In genomic region chr15:58734859-58735258, GRCh38 we compare ENCODE assay signal across 22 cellular contexts. TPM values are rescaled to one million over a fixed set of nuclear protein-coding genes. Genes with fewer than 3 reads are reported as not detected.
DNase-seq lines count a peak whose midpoint lies in the region; ATAC-seq and TF ChIP-seq lines count a peak whose summit lies in the region.
"Had no signal": no experiment of that assay in that cellular context is flagged by ENCODE, and none has a peak within 500 bp of the region (broad histone marks: within the 10 kb centered on the region; RNA-seq: fewer than 3 reads in every experiment).

No MANE protein-coding gene starts in this region.

- H3K4me1 ChIP-seq in cardiac muscle cell (ENCODE audit: low read depth) (peaks cover 21% of the 10 kb centered on the region), mesendoderm (ENCODE audit: control insufficient read depth, low read depth, low read length) (peaks cover 5% of the 10 kb centered on the region), tibial nerve (peaks cover 0 to 75% (median 16%) of the 10 kb centered on the region in 4 donors)
- H3K4me1 ChIP-seq: prostate gland, SJCRH30 had no signal

- no peak overlapping the region for H3K4me3 ChIP-seq in cardiac muscle cell
- H3K4me3 ChIP-seq in mesendoderm (ENCODE audit: low read length): no peak overlapping the region
- no peak overlapping the region for H3K4me3 ChIP-seq in tibial nerve
- H3K4me3 ChIP-seq: prostate gland, SJCRH30 had no signal

- intact Hi-C loops in left ventricle myocardium superior (cut with micrococcal nuclease): no loop called here

- no peak for TF ChIP-seq CTCF in cardiac muscle cell (IDR thresholded peaks at IDR 0.05; ENCODE audit: low read depth, low read length)
- TF ChIP-seq CTCF in tibial nerve (IDR thresholded peaks at IDR 0.05): no peak

- no peak overlapping the region for H3K9ac ChIP-seq in mesendoderm (ENCODE audit: low read length)

- H3K36me3 ChIP-seq in cardiac muscle cell (no peaks in the 10 kb centered on the region), mesendoderm (ENCODE audit: control insufficient read depth, insufficient read depth, low read length) (no peaks in the 10 kb centered on the region), tibial nerve (no peaks in the 10 kb centered on the region)
- H3K36me3 ChIP-seq: prostate gland had no signal

- no peaks in the 10 kb centered on the region for H3K9me3 ChIP-seq in cardiac muscle cell (ENCODE audit: low read depth)
- H3K9me3 ChIP-seq in tibial nerve: no peaks in the 10 kb centered on the region
- H3K9me3 ChIP-seq: prostate gland, SJCRH30 had no signal

- H2BK15ac ChIP-seq in mesendoderm (replicated peaks; ENCODE audit: low read depth): no peak overlapping the region

- H4K5ac ChIP-seq in mesendoderm (ENCODE audit: low read length): no peak overlapping the region

- H3K23ac ChIP-seq in mesendoderm (ENCODE audit: low read length): no peak overlapping the region

- no peak for DNase-seq in cardiac muscle cell (ENCODE audit: low read depth in 1 of 2, low spot score in 1 of 2)
- no peak for DNase-seq in left ventricle myocardium superior
- peak; percentile 65 for DNase-seq in mesendoderm
- DNase-seq in T1000 (lab: John Stamatoyannopoulos, UW): no peak
- no peak for DNase-seq in tibial nerve (ENCODE audit: low spot score in 2 of 2)
- DNase-seq in NCI-H2227 treated with DMSO at 0.1 percent for 48 hours (lab: John Stamatoyannopoulos, UW): no peak
- DNase-seq in superior temporal gyrus (ENCODE audit: extremely low spot score): no peak
- DNase-seq: activated CD4-positive, alpha-beta T cell treated with anti-CD3 and anti-CD28 coated beads for 4 hours; activated naive CD4-positive, alpha-beta T cell treated with anti-CD3 and anti-CD28 coated beads, Interleukin-2, amount 50 U/mL, for 16 hours; activated T-cell treated with anti-CD3 and anti-CD28 coated beads, Interleukin-2, amount 50 U/mL, for 48 hours; cerebellar nuclear complex; EL; erythroblast; islet precursor cell; Karpas-422; NCI-H1048; NCI-H1930; SJCRH30; stimulated activated naive B cell treated with anti-CD40 and anti-IgM and Interleukin-4, amounts not matched to agents 10 μg/mL and 1 μg/mL and 100 μg/mL, for 72 hours; T-helper 1 cell had no signal

- H4K8ac ChIP-seq in mesendoderm (ENCODE audit: low read depth, low read length): no peak overlapping the region

- H3K4me2 ChIP-seq in mesendoderm (ENCODE audit: low read length): no peak overlapping the region

- no CpG with 5 or more reads among the region's 2 CpGs for WGBS in mesendoderm (ENCODE audit: extremely low coverage, insufficient coverage, low lambda C conversion rate)
- 74 to 83% methylated on average over 2 of the region's 2 CpGs for WGBS in tibial nerve, 2 donors

- peaks cover 66% of the 10 kb centered on the region for H3K79me2 ChIP-seq in mesendoderm (ENCODE audit: control insufficient read depth, insufficient read depth, low read length)

- H3K27ac ChIP-seq in cardiac muscle cell (peak overlapping the region; percentile 25), mesendoderm (ENCODE audit: low read depth, low read length) (no peak overlapping the region), tibial nerve (no peak overlapping the region)
- H3K27ac ChIP-seq: prostate gland, SJCRH30 had no signal

- H2AK5ac ChIP-seq in mesendoderm (ENCODE audit: low read length): no peak overlapping the region

- TF ChIP-seq POLR2A in tibial nerve (IDR thresholded peaks at IDR 0.05): no peak

- peaks cover 15% of the 10 kb centered on the region for H3K79me1 ChIP-seq in mesendoderm (ENCODE audit: low read length)

- ATAC-seq in left ventricle myocardium superior (no peak), esophagus mucosa (peak; percentile 46)
- ATAC-seq: stimulated activated naive B cell treated with anti-CD40 and anti-IgM and Interleukin-4, amounts not matched to agents 10 μg/mL and 1 μg/mL and 100 μg/mL, for 72 hours had no signal

- no peak overlapping the region for H2BK5ac ChIP-seq in mesendoderm (ENCODE audit: low read length)

- H3K4ac ChIP-seq in mesendoderm (ENCODE audit: low read depth, low read length): no peak overlapping the region

- no peak overlapping the region for H3K18ac ChIP-seq in mesendoderm (ENCODE audit: low read length)

- TF ChIP-seq EP300 in tibial nerve (IDR thresholded peaks at IDR 0.05): no peak

- H2BK120ac ChIP-seq in mesendoderm (ENCODE audit: low read depth, low read length): no peak overlapping the region

- H3K27me3 ChIP-seq in cardiac muscle cell (no peaks in the 10 kb centered on the region), mesendoderm (ENCODE audit: insufficient read depth, low read length, poor library complexity) (no peaks in the 10 kb centered on the region), tibial nerve (no peaks in the 10 kb centered on the region)
- H3K27me3 ChIP-seq: SJCRH30 had no signal

- no peak overlapping the region for H3K56ac ChIP-seq in mesendoderm (ENCODE audit: low read length)

RNA-seq across cellular contexts. Expression of gene ADAM10, which starts 14.6 kb away (rescaled TPM):
- total RNA-seq in cardiac muscle cell (129 and 163 TPM in 2 replicates), left ventricle myocardium superior (77.1 TPM), esophagus mucosa (79.3 TPM), tibial nerve (100 to 1,000 TPM in 2 of 4 donors, 10 to 100 TPM in 2; 64.8 to 132 (median 94.3) TPM)
- 110 and 141 TPM in 2 replicates for polyA plus RNA-seq in cardiac muscle cell
- polyA plus RNA-seq in mesendoderm (2013, experiment 1 of 2): 96.4 TPM
- 94.7 TPM for polyA plus RNA-seq in mesendoderm (2013, experiment 2 of 2)

RNA-seq across cellular contexts. Expression of gene MINDY2, which starts 36.2 kb away (rescaled TPM):
- 23.7 and 30.7 TPM in 2 replicates for total RNA-seq in cardiac muscle cell
- polyA plus RNA-seq in cardiac muscle cell: 40.2 and 58.4 TPM in 2 replicates
- total RNA-seq in left ventricle myocardium superior: 37.2 TPM
- 10.2 TPM for total RNA-seq in esophagus mucosa
- 12.0 TPM for polyA plus RNA-seq in mesendoderm (2013, experiment 1 of 2)
- 12.1 TPM for polyA plus RNA-seq in mesendoderm (2013, experiment 2 of 2)
- total RNA-seq in tibial nerve: 10 to 100 TPM; 26.1 to 47.4 (median 39.9) TPM
